In the genomic region with DNA sequence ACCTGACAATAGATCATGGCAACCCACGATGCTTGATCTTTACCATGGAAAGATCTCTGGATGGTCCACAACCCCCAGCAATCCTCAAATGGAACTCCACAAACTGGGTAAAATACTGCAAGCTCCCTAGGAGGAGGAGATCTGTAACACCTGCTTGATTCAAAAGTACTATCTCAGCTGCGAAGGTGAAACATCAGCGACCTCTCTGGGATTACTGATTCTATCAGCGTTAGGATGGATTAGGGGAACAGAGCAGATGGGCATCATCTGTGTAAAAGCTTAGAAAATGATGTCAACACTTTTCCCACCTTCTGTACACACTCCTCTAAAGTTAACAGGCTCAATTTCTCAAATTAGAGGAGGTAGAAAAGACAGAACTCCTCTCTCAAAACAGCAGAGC, we compare ENCODE assay signal across 20 cellular contexts. TPM values are rescaled to one million over a fixed set of nuclear protein-coding genes. Genes with fewer than 3 reads are reported as not detected.
DNase-seq lines count a peak whose midpoint lies in the region; TF ChIP-seq lines count a peak whose summit lies in the region.
"Had no signal": no experiment of that assay in that cellular context is flagged by ENCODE, and none has a peak within 500 bp of the region (broad histone marks: within the 10 kb centered on the region; RNA-seq: fewer than 3 reads in every experiment).

No MANE protein-coding gene starts in this region.

- no peaks in the 10 kb centered on the region for H3K9me3 Mint-ChIP-seq in activated CD4-positive, alpha-beta T cell treated with anti-CD3 and anti-CD28 coated beads, Interleukin-2, amount 10 ng/mL, durations not matched to agents 24 days and 14 days
- H3K9me3 Mint-ChIP-seq in activated CD4-positive, alpha-beta T cell treated with anti-CD3 and anti-CD28 coated beads, Interleukin-2, amount 10 ng/mL, durations not matched to agents 7 days and 5 days: no peaks in the 10 kb centered on the region
- H3K9me3 Mint-ChIP-seq in mesothelial cell of epicardium: no peaks in the 10 kb centered on the region
- H3K9me3 Mint-ChIP-seq: CD8-positive, alpha-beta memory T cell had no signal

- no peaks in the 10 kb centered on the region for H3K27me3 Mint-ChIP-seq in activated CD4-positive, alpha-beta T cell treated with anti-CD3 and anti-CD28 coated beads, Interleukin-2, amount 10 ng/mL, durations not matched to agents 24 days and 14 days
- no peaks in the 10 kb centered on the region for H3K27me3 Mint-ChIP-seq in activated CD4-positive, alpha-beta T cell treated with anti-CD3 and anti-CD28 coated beads, Interleukin-2, amount 10 ng/mL, durations not matched to agents 7 days and 5 days
- no peaks in the 10 kb centered on the region for H3K27me3 Mint-ChIP-seq in mesothelial cell of epicardium (ENCODE audit: low read depth)
- H3K27me3 Mint-ChIP-seq: CD8-positive, alpha-beta memory T cell had no signal

- DNase-seq in NCI-H345 (lab: John Stamatoyannopoulos, UW): peak; percentile 16
- DNase-seq in NCI-H345 treated with DMSO at 0.1 percent for 48 hours (lab: John Stamatoyannopoulos, UW; ENCODE audit: unreplicated experiment): no peak
- DNase-seq in activated CD4-positive, alpha-beta T cell treated with anti-CD3 and anti-CD28 coated beads, Interleukin-2, amount 10 ng/mL, durations not matched to agents 24 days and 14 days: peak; percentile 4
- DNase-seq in activated CD4-positive, alpha-beta T cell treated with anti-CD3 and anti-CD28 coated beads, Interleukin-2, amount 10 ng/mL, durations not matched to agents 7 days and 5 days: no peak
- DNase-seq in NCI-H82 (lab: John Stamatoyannopoulos, UW): peak; percentile 94
- DNase-seq in mesothelial cell of epicardium (ENCODE audit: low spot score in 2 of 2, unreplicated experiment in 2 of 2): no peak
- DNase-seq in MG63: no peak
- no peak for DNase-seq in ACHN
- DNase-seq: AML-193; BE2C; CD4-positive, alpha-beta T cell; CD8-positive, alpha-beta memory T cell; DMS153; DND-41; GM23248; H7; HCEC 1CT had no signal

- no peak overlapping the region for H3K4me3 ChIP-seq in MG63
- H3K4me3 ChIP-seq: BLaER1 treated with 17β-estradiol and CSF1 and Interleukin-3, amounts not matched to agents 10 nM and 100 nM; GM23248 had no signal

- H3K9me3 ChIP-seq in MG63: 0 out of 2 replicates have a peak, but pooled peaks cover 1% of the 10 kb centered on the region
- H3K9me3 ChIP-seq: BE2C; BLaER1 treated with 17β-estradiol and CSF1 and Interleukin-3, amounts not matched to agents 10 nM and 100 nM had no signal

- in situ Hi-C loops in ACHN (cut with HindIII; ENCODE audit: low pct_ligation_motif_present, low pct_unique_long_range_greater_than_20kb, low sequenced_read_pairs): no loop called here

- CTCF ChIA-PET in activated CD4-positive, alpha-beta T cell treated with anti-CD3 and anti-CD28 coated beads, Interleukin-2, amount 10 ng/mL, durations not matched to agents 7 days and 5 days (lab: Charles Lee): no interaction called here

- H3K36me3 Mint-ChIP-seq in activated CD4-positive, alpha-beta T cell treated with anti-CD3 and anti-CD28 coated beads, Interleukin-2, amount 10 ng/mL, durations not matched to agents 24 days and 14 days (ENCODE audit: low read depth): no peaks in the 10 kb centered on the region
- no peaks in the 10 kb centered on the region for H3K36me3 Mint-ChIP-seq in activated CD4-positive, alpha-beta T cell treated with anti-CD3 and anti-CD28 coated beads, Interleukin-2, amount 10 ng/mL, durations not matched to agents 7 days and 5 days (ENCODE audit: low read depth)
- no peaks in the 10 kb centered on the region for H3K36me3 Mint-ChIP-seq in mesothelial cell of epicardium
- H3K36me3 Mint-ChIP-seq: CD14-positive monocyte; CD8-positive, alpha-beta memory T cell had no signal

- H3K27me3 ChIP-seq in MG63: peaks cover 88% of the 10 kb centered on the region
- H3K27me3 ChIP-seq: BE2C; BLaER1 treated with 17β-estradiol and CSF1 and Interleukin-3, amounts not matched to agents 10 nM and 100 nM had no signal

- no peak overlapping the region for H3K4me3 Mint-ChIP-seq in activated CD4-positive, alpha-beta T cell treated with anti-CD3 and anti-CD28 coated beads, Interleukin-2, amount 10 ng/mL, durations not matched to agents 24 days and 14 days
- no peak overlapping the region for H3K4me3 Mint-ChIP-seq in activated CD4-positive, alpha-beta T cell treated with anti-CD3 and anti-CD28 coated beads, Interleukin-2, amount 10 ng/mL, durations not matched to agents 7 days and 5 days
- H3K4me3 Mint-ChIP-seq in mesothelial cell of epicardium: no peak overlapping the region
- H3K4me3 Mint-ChIP-seq: CD14-positive monocyte; CD4-positive, alpha-beta T cell; CD8-positive, alpha-beta memory T cell had no signal

- POLR2A ChIA-PET in activated CD4-positive, alpha-beta T cell treated with anti-CD3 and anti-CD28 coated beads, Interleukin-2, amount 10 ng/mL, durations not matched to agents 7 days and 5 days (lab: Charles Lee): no interaction called here

- intact Hi-C loops in activated CD4-positive, alpha-beta T cell treated with anti-CD3 and anti-CD28 coated beads, Interleukin-2, amount 10 ng/mL, durations not matched to agents 24 days and 14 days (cut with micrococcal nuclease): no loop called here

- TF ChIP-seq CTCF in mesothelial cell of epicardium (IDR thresholded peaks at IDR 0.05; ENCODE audit: unreplicated experiment): no peak

- H3K27ac Mint-ChIP-seq in activated CD4-positive, alpha-beta T cell treated with anti-CD3 and anti-CD28 coated beads, Interleukin-2, amount 10 ng/mL, durations not matched to agents 24 days and 14 days: no peak overlapping the region
- H3K27ac Mint-ChIP-seq in activated CD4-positive, alpha-beta T cell treated with anti-CD3 and anti-CD28 coated beads, Interleukin-2, amount 10 ng/mL, durations not matched to agents 7 days and 5 days: no peak overlapping the region
- H3K27ac Mint-ChIP-seq in mesothelial cell of epicardium: peak overlapping the region; percentile 55
- H3K27ac Mint-ChIP-seq: CD14-positive monocyte; CD4-positive, alpha-beta T cell; CD8-positive, alpha-beta memory T cell had no signal

- no peaks in the 10 kb centered on the region for H3K4me1 Mint-ChIP-seq in activated CD4-positive, alpha-beta T cell treated with anti-CD3 and anti-CD28 coated beads, Interleukin-2, amount 10 ng/mL, durations not matched to agents 24 days and 14 days
- no peaks in the 10 kb centered on the region for H3K4me1 Mint-ChIP-seq in activated CD4-positive, alpha-beta T cell treated with anti-CD3 and anti-CD28 coated beads, Interleukin-2, amount 10 ng/mL, durations not matched to agents 7 days and 5 days
- H3K4me1 Mint-ChIP-seq in mesothelial cell of epicardium: peaks cover 30% of the 10 kb centered on the region
- H3K4me1 Mint-ChIP-seq: CD14-positive monocyte; CD8-positive, alpha-beta memory T cell had no signal

- H3K36me3 ChIP-seq in MG63: no peaks in the 10 kb centered on the region
- H3K36me3 ChIP-seq: BE2C; BLaER1 treated with 17β-estradiol and CSF1 and Interleukin-3, amounts not matched to agents 10 nM and 100 nM had no signal

RNA-seq across cellular contexts. Expression of a gene that starts 31.5 kb away (rescaled TPM):
- total RNA-seq in activated CD4-positive, alpha-beta T cell treated with anti-CD3 and anti-CD28 coated beads, Interleukin-2, amount 10 ng/mL, durations not matched to agents 24 days and 14 days: not detected in 2 replicates
- total RNA-seq in activated CD4-positive, alpha-beta T cell treated with anti-CD3 and anti-CD28 coated beads, Interleukin-2, amount 10 ng/mL, durations not matched to agents 7 days and 5 days: not detected
- not detected in 3 replicates for total RNA-seq in mesothelial cell of epicardium
- not detected in 2 replicates for total RNA-seq in MG63 (2014; rRNA removed; shearing (Covaris generic); ENCODE audit: low replicate concordance)
- total RNA-seq: CD4-positive, alpha-beta T cell; CD8-positive, alpha-beta memory T cell; GM23248; H1 had no signal

Comparison
In these comparisons a context has a peak if more than half of its experiments do, and no peak if none do; other contexts are left out.
1. DNase-seq: peak in NCI-H345 (single experiment), activated CD4-positive, alpha-beta T cell treated with anti-CD3 and anti-CD28 coated beads, Interleukin-2, amount 10 ng/mL, durations not matched to agents 24 days and 14 days (single experiment) and NCI-H82 (single experiment); none in NCI-H345 treated with DMSO at 0.1 percent for 48 hours (single experiment), activated CD4-positive, alpha-beta T cell treated with anti-CD3 and anti-CD28 coated beads, Interleukin-2, amount 10 ng/mL, durations not matched to agents 7 days and 5 days (single experiment), mesothelial cell of epicardium (0 of 2), MG63 (single experiment) and ACHN (single experiment).